19 cellular contexts compared by ENCODE assay signal in the genomic region with DNA sequence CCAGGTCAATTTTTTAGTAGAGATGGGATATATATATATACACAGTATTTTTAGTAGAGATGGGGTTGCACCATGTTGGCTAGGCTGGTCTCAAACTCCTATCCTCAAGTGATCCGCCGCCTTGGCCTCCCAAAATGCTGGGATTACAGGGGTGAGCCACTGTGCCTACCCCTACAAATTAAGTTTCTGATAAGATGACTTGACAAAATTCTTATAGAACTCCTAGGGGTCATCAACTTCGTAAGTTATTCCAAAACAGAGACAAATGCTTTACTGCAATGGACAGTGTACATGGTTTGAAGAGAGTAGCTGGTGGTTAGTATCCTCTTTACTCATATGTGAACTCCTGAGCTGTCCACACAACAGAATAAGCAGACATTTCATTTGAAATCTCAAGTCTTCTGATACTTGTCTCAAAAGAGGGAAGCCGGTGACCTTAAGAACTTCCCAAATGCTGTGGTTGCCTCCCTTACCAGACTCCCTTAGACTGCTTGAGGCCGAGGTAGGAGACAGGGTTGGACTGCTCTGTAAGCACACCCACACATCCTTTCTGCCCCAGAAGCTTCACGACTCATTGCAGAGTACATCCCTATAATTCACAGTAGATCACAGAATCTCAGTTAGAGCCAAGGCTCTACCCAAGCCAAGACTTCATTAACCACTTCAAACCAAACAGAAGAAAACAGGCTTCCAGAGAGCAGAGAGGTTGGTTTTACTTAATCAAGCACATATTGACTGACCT.
DNase-seq lines count a peak whose midpoint lies in the region; ATAC-seq, FAIRE-seq and TF ChIP-seq lines count a peak whose summit lies in the region.
"Had no signal": no experiment of that assay in that cellular context is flagged by ENCODE, and none has a peak within 500 bp of the region (broad histone marks: within the 10 kb centered on the region; RNA-seq: fewer than 3 reads in every experiment).

No MANE protein-coding gene starts in this region.

- POLR2A ChIA-PET in T-cell (lab: Charles Lee): no interaction called here

- no peaks in the 10 kb centered on the region for H4K20me1 ChIP-seq in smooth muscle cell (ENCODE audit: low read depth)

- intact Hi-C loops in activated CD4-positive, alpha-beta T cell treated with anti-CD3 and anti-CD28 coated beads, Interleukin-2, amount 10 ng/mL, durations not matched to agents 24 days and 14 days (cut with micrococcal nuclease): loop anchor here (2.0 kb wide), 1 partner anchor 17 kb away; no protein-coding TSS in a partner anchor

- H3K27me3 ChIP-seq in bronchial epithelial cell (ENCODE audit: control insufficient read depth, insufficient read depth, low read length) (no peaks in the 10 kb centered on the region), smooth muscle cell (ENCODE audit: low read depth) (no peaks in the 10 kb centered on the region)

- no peaks in the 10 kb centered on the region for H3K4me1 ChIP-seq in smooth muscle cell (ENCODE audit: low read depth)

- peaks cover 5% of the 10 kb centered on the region for H3K9me3 Mint-ChIP-seq in activated CD4-positive, alpha-beta T cell treated with anti-CD3 and anti-CD28 coated beads, Interleukin-2, amount 10 ng/mL, durations not matched to agents 24 days and 14 days
- no peaks in the 10 kb centered on the region for H3K9me3 Mint-ChIP-seq in T-cell
- H3K9me3 Mint-ChIP-seq: naive B cell had no signal

- no peak for TF ChIP-seq CTCF in NB4 (IDR thresholded peaks at IDR 0.05; ENCODE audit: low read depth, low read length)
- no peak for TF ChIP-seq CTCF in bronchial epithelial cell (IDR thresholded peaks at IDR 0.05; ENCODE audit: insufficient read depth, low read length, severe bottlenecking)
- TF ChIP-seq CTCF in smooth muscle cell (IDR thresholded peaks at IDR 0.05; ENCODE audit: borderline replicate concordance, insufficient read depth, poor library complexity, severe bottlenecking): no peak

- no peaks in the 10 kb centered on the region for H3K79me2 ChIP-seq in smooth muscle cell (ENCODE audit: low read depth)

- H3K4me1 Mint-ChIP-seq in activated CD4-positive, alpha-beta T cell treated with anti-CD3 and anti-CD28 coated beads, Interleukin-2, amount 10 ng/mL, durations not matched to agents 24 days and 14 days: peaks cover 40% of the 10 kb centered on the region
- peaks cover 25 to 29% (median 25%) of the 10 kb centered on the region in 3 donors for H3K4me1 Mint-ChIP-seq in T-cell

- DNase-seq in activated CD4-positive, alpha-beta T cell treated with anti-CD3 and anti-CD28 coated beads, Interleukin-2, amount 10 ng/mL, durations not matched to agents 24 days and 14 days: no peak
- no peak for DNase-seq in activated CD4-positive, alpha-beta T cell treated with anti-CD3 and anti-CD28 coated beads for 48 hours
- DNase-seq in NB4 (ENCODE audit: low read depth) (peak; percentile 81), bronchial epithelial cell (ENCODE audit: low read depth) (peak; percentile 29), smooth muscle cell (lab: John Stamatoyannopoulos, UW; ENCODE audit: unreplicated experiment) (no peak), T-cell (no peak)
- no peak for DNase-seq in effector CD4-positive, alpha-beta T cell
- DNase-seq in activated naive CD4-positive, alpha-beta T cell (lab: John Stamatoyannopoulos, UW): no peak
- DNase-seq: activated CD4-positive, CD25-positive, alpha-beta regulatory T cell treated with anti-CD3 and anti-CD28 coated beads, Interleukin-2, amount 50 U/mL, for 72 hours; activated T-cell treated with anti-CD3 and anti-CD28 coated beads for 4 hours; dermis blood vessel endothelial cell; left ventricle myocardium inferior; naive B cell; NCI-H1417 treated with DMSO at 0.1 percent for 48 hours; PC-3; stimulated activated CD4-positive, alpha-beta T cell treated with anti-CD3 and anti-CD28 coated beads, Interleukin-2, amount 100 ng/mL, for 48 hours had no signal

- H2AFZ ChIP-seq in smooth muscle cell (ENCODE audit: low read depth): peak overlapping the region; percentile 2

- H3K9ac ChIP-seq in smooth muscle cell (ENCODE audit: low read depth): no peak overlapping the region

- H3K9me3 ChIP-seq in smooth muscle cell (replicated peaks; ENCODE audit: low read depth): no peaks in the 10 kb centered on the region
- H3K9me3 ChIP-seq: left ventricle myocardium inferior had no signal

- H3K27ac Mint-ChIP-seq in activated CD4-positive, alpha-beta T cell treated with anti-CD3 and anti-CD28 coated beads, Interleukin-2, amount 10 ng/mL, durations not matched to agents 24 days and 14 days: peak overlapping the region; percentile 31
- no peak overlapping the region for H3K27ac Mint-ChIP-seq in T-cell

- CTCF ChIA-PET in T-cell (lab: Charles Lee): no interaction called here

- H3K36me3 ChIP-seq in bronchial epithelial cell (ENCODE audit: control insufficient read depth, insufficient read depth, low read length): no peaks in the 10 kb centered on the region
- H3K36me3 ChIP-seq in smooth muscle cell (ENCODE audit: low read depth): no peaks in the 10 kb centered on the region
- H3K36me3 ChIP-seq: left ventricle myocardium inferior had no signal

- WGBS in smooth muscle cell (ENCODE audit: low lambda C conversion rate): 78% methylated on average over 6 of the region's 6 CpGs

- no peak for FAIRE-seq in bronchial epithelial cell (lab: Jason Lieb, UNC)
- FAIRE-seq: A204.1, urothelium cell line had no signal

- H3K27me3 Mint-ChIP-seq in activated CD4-positive, alpha-beta T cell treated with anti-CD3 and anti-CD28 coated beads, Interleukin-2, amount 10 ng/mL, durations not matched to agents 24 days and 14 days: no peaks in the 10 kb centered on the region
- H3K27me3 Mint-ChIP-seq in T-cell: no peaks in the 10 kb centered on the region

- ATAC-seq in T-cell (replicated peaks in 1 of 4): no peak
- ATAC-seq: PC-3, right cardiac atrium had no signal

- no peak overlapping the region for H3K4me3 Mint-ChIP-seq in activated CD4-positive, alpha-beta T cell treated with anti-CD3 and anti-CD28 coated beads, Interleukin-2, amount 10 ng/mL, durations not matched to agents 24 days and 14 days
- H3K4me3 Mint-ChIP-seq in T-cell: no peak overlapping the region
- H3K4me3 Mint-ChIP-seq: naive B cell had no signal

- H3K4me3 ChIP-seq in NB4 (ENCODE audit: low read depth, low read length) (no peak overlapping the region), bronchial epithelial cell (ENCODE audit: low read depth, low read length) (no peak overlapping the region), smooth muscle cell (no peak overlapping the region)
- H3K4me3 ChIP-seq: left ventricle myocardium inferior had no signal

- no peaks in the 10 kb centered on the region for H3K36me3 Mint-ChIP-seq in activated CD4-positive, alpha-beta T cell treated with anti-CD3 and anti-CD28 coated beads, Interleukin-2, amount 10 ng/mL, durations not matched to agents 24 days and 14 days (ENCODE audit: low read depth)
- no peaks in the 10 kb centered on the region for H3K36me3 Mint-ChIP-seq in T-cell
- H3K36me3 Mint-ChIP-seq: naive B cell had no signal

- H3F3A ChIP-seq in smooth muscle cell (ENCODE audit: low read depth): no peaks in the 10 kb centered on the region

- no peak for TF ChIP-seq POLR2A in NB4 (IDR thresholded peaks at IDR 0.05; ENCODE audit: extremely low read depth, insufficient read length)

- H3K27ac ChIP-seq in smooth muscle cell (ENCODE audit: low read depth): no peak overlapping the region
- H3K27ac ChIP-seq: left ventricle myocardium inferior had no signal

- no peak overlapping the region for H3K4me2 ChIP-seq in smooth muscle cell

Comparison
In these comparisons a context has a peak if more than half of its experiments do, and no peak if none do; other contexts are left out.
1. DNase-seq: peak in NB4 (single experiment) and bronchial epithelial cell (single experiment); none in activated CD4-positive, alpha-beta T cell treated with anti-CD3 and anti-CD28 coated beads, Interleukin-2, amount 10 ng/mL, durations not matched to agents 24 days and 14 days (single experiment), activated CD4-positive, alpha-beta T cell treated with anti-CD3 and anti-CD28 coated beads for 48 hours (single experiment), smooth muscle cell (single experiment), effector CD4-positive, alpha-beta T cell (single experiment), T-cell (0 of 34) and activated naive CD4-positive, alpha-beta T cell (0 of 4).